ENCODE assay signal across 8 cellular contexts in the genomic region with DNA sequence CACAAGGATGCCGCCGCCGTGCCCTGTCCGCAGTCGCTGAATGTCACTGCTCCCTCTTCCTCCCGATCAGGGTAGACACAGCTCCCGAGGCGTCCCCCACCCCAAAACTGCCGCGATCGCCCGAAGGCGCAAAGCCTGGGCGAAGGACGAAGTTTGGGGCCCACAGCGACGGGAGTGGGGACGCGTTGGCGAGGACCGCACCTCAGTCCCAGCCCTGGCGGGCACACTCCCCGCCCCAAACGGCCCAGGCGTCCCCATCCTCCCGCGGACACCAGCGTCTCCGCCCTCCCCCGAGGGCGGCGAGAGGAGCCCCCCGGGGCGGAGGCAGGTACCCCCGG. TPM values are rescaled to one million over a fixed set of nuclear protein-coding genes. Genes with fewer than 3 reads are reported as not detected.
DNase-seq lines count a peak whose midpoint lies in the region; ATAC-seq and TF ChIP-seq lines count a peak whose summit lies in the region.

No MANE protein-coding gene starts in this region.

- TF ChIP-seq CTCF in LNCaP clone FGC (IDR thresholded peaks at IDR 0.05; ENCODE audit: control insufficient read depth, extremely low read depth, insufficient read depth), result no peak
- no peak for TF ChIP-seq CTCF in cardiac muscle cell (IDR thresholded peaks at IDR 0.05; ENCODE audit: low read depth, low read length)

- H3K4me1 ChIP-seq in cardiac muscle cell (ENCODE audit: low read depth), result peaks cover 31% of the 10 kb centered on the region
- peaks cover 2 to 5% of the 10 kb centered on the region in 2 donors for H3K4me1 ChIP-seq in aorta (ENCODE audit: control insufficient read depth in 1 of 2, insufficient read depth in 2 of 2, low read length in 2 of 2)

- peak overlapping the region; percentile 88 for H3K4me3 Mint-ChIP-seq in activated T-helper 2 cell treated with anti-CD3 and anti-CD28 coated beads, Interferon-gamma antibody, Interleukin-2, Interleukin-4, amounts not matched to agents 10 μg/mL and 5 μg/mL and 100 μg/mL, durations not matched to agents 14 hours and 24 hours and 36 hours (ENCODE audit: low read depth)

- H3K36me3 ChIP-seq in cardiac muscle cell (no peaks in the 10 kb centered on the region), aorta (ENCODE audit: control insufficient read depth in 1 of 2, insufficient read depth in 2 of 2, low read length in 1 of 2) (no peaks in the 10 kb centered on the region)

- H3K9me3 ChIP-seq in cardiac muscle cell (ENCODE audit: low read depth), result no peaks in the 10 kb centered on the region
- H3K9me3 ChIP-seq in aorta (ENCODE audit: control insufficient read depth, low read length), result no peaks in the 10 kb centered on the region

- H3K4me3 ChIP-seq in LNCaP clone FGC (ENCODE audit: low read depth, low read length), result peak overlapping the region; percentile 65
- H3K4me3 ChIP-seq in cardiac muscle cell, result peak overlapping the region; percentile 73
- peak overlapping the region; percentile 92 to 95 for H3K4me3 ChIP-seq in aorta (ENCODE audit: low read length in 2 of 2)

- H3K27me3 ChIP-seq in cardiac muscle cell (no peaks in the 10 kb centered on the region), aorta (ENCODE audit: control insufficient read depth in 1 of 2, insufficient read depth in 2 of 2, low read length in 1 of 2) (no peaks in the 10 kb centered on the region)

- intact Hi-C loops in activated T-helper 2 cell treated with anti-CD3 and anti-CD28 coated beads, Interferon-gamma antibody, Interleukin-2, Interleukin-4, amounts not matched to agents 10 μg/mL and 5 μg/mL and 100 μg/mL, durations not matched to agents 14 hours and 24 hours and 36 hours (cut with micrococcal nuclease), result loop anchor here (5.0 to 10.0 kb wide), 3 partner anchors 72 to 560 kb away; no protein-coding TSS in a partner anchor
- intact Hi-C loops in posterior cingulate gyrus (cut with DNase I), result loop anchor here (5.0 to 10.0 kb wide), 5 partner anchors 100 to 560 kb away; no protein-coding TSS in a partner anchor
- intact Hi-C loops in aorta (cut with DNase I), result loop anchor here (5.0 to 10.0 kb wide), 3 partner anchors 100 to 560 kb away; no protein-coding TSS in a partner anchor

- no peaks in the 10 kb centered on the region for H3K27me3 Mint-ChIP-seq in activated T-helper 2 cell treated with anti-CD3 and anti-CD28 coated beads, Interferon-gamma antibody, Interleukin-2, Interleukin-4, amounts not matched to agents 10 μg/mL and 5 μg/mL and 100 μg/mL, durations not matched to agents 14 hours and 24 hours and 36 hours (ENCODE audit: low read depth)

- H3K27ac Mint-ChIP-seq in activated T-helper 2 cell treated with anti-CD3 and anti-CD28 coated beads, Interferon-gamma antibody, Interleukin-2, Interleukin-4, amounts not matched to agents 10 μg/mL and 5 μg/mL and 100 μg/mL, durations not matched to agents 14 hours and 24 hours and 36 hours, result peak overlapping the region; percentile 89

- peaks cover 11% of the 10 kb centered on the region for H3K36me3 Mint-ChIP-seq in activated T-helper 2 cell treated with anti-CD3 and anti-CD28 coated beads, Interferon-gamma antibody, Interleukin-2, Interleukin-4, amounts not matched to agents 10 μg/mL and 5 μg/mL and 100 μg/mL, durations not matched to agents 14 hours and 24 hours and 36 hours (ENCODE audit: low read depth)

- no peaks in the 10 kb centered on the region for H3K9me3 Mint-ChIP-seq in activated T-helper 2 cell treated with anti-CD3 and anti-CD28 coated beads, Interferon-gamma antibody, Interleukin-2, Interleukin-4, amounts not matched to agents 10 μg/mL and 5 μg/mL and 100 μg/mL, durations not matched to agents 14 hours and 24 hours and 36 hours

- no peak for ATAC-seq in aorta (ENCODE audit: low FRiP score)
- no peak for ATAC-seq in GM19328 (IDR thresholded peaks at IDR 0.05; ENCODE audit: unreplicated experiment)
- no peak for ATAC-seq in GM21447 (IDR thresholded peaks at IDR 0.05; ENCODE audit: unreplicated experiment)

- DNase-seq in EH (ENCODE audit: low read depth), result peak; percentile 35
- no peak for DNase-seq in LNCaP clone FGC (ENCODE audit: low read depth)
- DNase-seq in activated T-helper 2 cell treated with anti-CD3 and anti-CD28 coated beads, Interferon-gamma antibody, Interleukin-2, Interleukin-4, amounts not matched to agents 10 μg/mL and 5 μg/mL and 100 μg/mL, durations not matched to agents 14 hours and 24 hours and 36 hours (ENCODE audit: low spot score), result peak; percentile 46
- DNase-seq in cardiac muscle cell (ENCODE audit: low read depth in 1 of 2, low spot score in 1 of 2), result peak in 1 of 2 donors; percentile 52
- DNase-seq in posterior cingulate gyrus, result peak; percentile 26 to 91 (median 46)
- peak; percentile 65 to 85 for DNase-seq in aorta

- WGBS in aorta, 2 donors, result 0 to 1% methylated on average over 32 to 35 of the region's 35 CpGs

- peak overlapping the region; percentile 61 for H3K27ac ChIP-seq in cardiac muscle cell
- peak overlapping the region in 1 of 2 donors; percentile 77 for H3K27ac ChIP-seq in aorta (ENCODE audit: low read depth in 1 of 2, low read length in 2 of 2)

- peaks cover 51% of the 10 kb centered on the region for H3K4me1 Mint-ChIP-seq in activated T-helper 2 cell treated with anti-CD3 and anti-CD28 coated beads, Interferon-gamma antibody, Interleukin-2, Interleukin-4, amounts not matched to agents 10 μg/mL and 5 μg/mL and 100 μg/mL, durations not matched to agents 14 hours and 24 hours and 36 hours (ENCODE audit: low read depth)

RNA-seq across cellular contexts. Expression of gene KAT6B, which starts 1.4 kb away (rescaled TPM):
- total RNA-seq in activated T-helper 2 cell treated with anti-CD3 and anti-CD28 coated beads, Interferon-gamma antibody, Interleukin-2, Interleukin-4, amounts not matched to agents 10 μg/mL and 5 μg/mL and 100 μg/mL, durations not matched to agents 14 hours and 24 hours and 36 hours, result 24.2 and 26.6 TPM in 2 replicates
- total RNA-seq in cardiac muscle cell (39.0 and 43.9 TPM in 2 replicates), aorta (10 to 100 TPM; 29.4 to 47.5 TPM)
- polyA plus RNA-seq in cardiac muscle cell (32.0 and 34.0 TPM in 2 replicates), aorta (10 to 100 TPM in 1 of 2 donors, 1 to 10 TPM in 1; 8.5 to 13.5 TPM)
